ENCODE assay signal across 35 cellular contexts in the genomic region with DNA sequence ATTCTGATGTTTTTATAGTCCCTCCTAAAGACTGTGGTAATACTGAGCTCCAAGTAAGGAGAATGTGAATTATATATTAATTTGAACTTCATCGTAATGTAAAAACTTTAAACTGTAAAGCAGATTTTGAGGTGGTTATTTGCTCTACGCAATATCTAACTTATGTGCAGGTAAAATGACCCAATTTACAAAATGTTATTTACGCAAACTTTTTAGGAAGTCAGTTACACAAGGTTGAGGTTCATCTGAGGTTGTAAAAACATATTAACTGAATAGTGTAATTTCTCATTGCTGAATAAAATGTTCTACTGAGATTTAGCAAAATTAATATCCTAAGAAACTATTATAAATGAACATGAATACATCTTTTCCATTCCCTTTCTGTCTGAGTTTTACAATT.
"Had no signal": no experiment of that assay in that cellular context is flagged by ENCODE, and none has a peak within 500 bp of the region (broad histone marks: within the 10 kb centered on the region; RNA-seq: fewer than 3 reads in every experiment).

No MANE protein-coding gene starts in this region.

- H3K27ac ChIP-seq: adrenal gland, body of pancreas, brain microvascular endothelial cell, breast epithelium, VCaP had no signal

- H3K4me3 Mint-ChIP-seq: activated B cell treated with CpG ODN at 0.5 μM for 24 hours; activated CD4-positive, alpha-beta memory T cell treated with anti-CD3 and anti-CD28 coated beads for 36 hours; activated CD4-positive, alpha-beta T cell treated with anti-CD3 and anti-CD28 coated beads, Interleukin-2, amount 10 ng/mL, durations not matched to agents 24 days and 14 days; activated CD8-positive, alpha-beta T cell treated with anti-CD3 and anti-CD28 coated beads for 36 hours; activated naive CD4-positive, alpha-beta T cell treated with anti-CD3 and anti-CD28 coated beads for 36 hours; activated naive CD8-positive, alpha-beta T cell treated with anti-CD3 and anti-CD28 coated beads for 36 hours; activated T-cell treated with anti-CD3 and anti-CD28 coated beads, Interleukin-2, amount 50 U/mL, for 4 hours; activated T-cell treated with anti-CD3 and anti-CD28 coated beads, Interleukin-2, amount 50 U/mL, for 72 hours; activated T-helper 1 cell treated with anti-CD3 and anti-CD28 coated beads, Interleukin-12 subunit alpha, Interleukin-12 subunit beta, Interleukin-2, Interleukin-4 antibody, amounts not matched to agents 30 ng/mL and 10 ng/mL and 1 ng/mL, durations not matched to agents 14 hours and 24 hours and 36 hours; T-helper 2 cell treated with Interferon-gamma antibody and Interleukin-4, amounts not matched to agents 5 μg/mL and 100 μg/mL, for 36 hours had no signal

- H3K36me3 ChIP-seq: adrenal gland, brain microvascular endothelial cell, breast epithelium had no signal

- H3K27me3 ChIP-seq: adrenal gland, body of pancreas, brain microvascular endothelial cell, breast epithelium had no signal

- H3K27me3 Mint-ChIP-seq: activated B cell treated with CpG ODN at 0.5 μM for 24 hours; activated CD4-positive, alpha-beta memory T cell treated with anti-CD3 and anti-CD28 coated beads for 36 hours; activated CD4-positive, alpha-beta T cell treated with anti-CD3 and anti-CD28 coated beads, Interleukin-2, amount 10 ng/mL, durations not matched to agents 24 days and 14 days; activated CD8-positive, alpha-beta T cell treated with anti-CD3 and anti-CD28 coated beads for 36 hours; activated naive CD8-positive, alpha-beta T cell treated with anti-CD3 and anti-CD28 coated beads for 36 hours; activated T-helper 17 cell treated with anti-CD3 and anti-CD28 coated beads, Interleukin-2, amount 50 U/mL, for 72 hours had no signal

- H3K36me3 Mint-ChIP-seq: activated CD4-positive, alpha-beta memory T cell treated with anti-CD3 and anti-CD28 coated beads for 36 hours; activated naive CD4-positive, alpha-beta T cell treated with anti-CD3 and anti-CD28 coated beads, Interleukin-2, amount 50 U/mL, for 72 hours had no signal

- H3K4me3 ChIP-seq: adrenal gland, body of pancreas, breast epithelium had no signal

- H3K9me3 ChIP-seq: adrenal gland, body of pancreas, breast epithelium had no signal

- ATAC-seq: activated CD8-positive, alpha-beta T cell treated with anti-CD3 and anti-CD28 coated beads for 36 hours; activated naive CD4-positive, alpha-beta T cell treated with anti-CD3 and anti-CD28 coated beads, Interleukin-2, amount 50 U/mL, for 72 hours; activated T-cell treated with anti-CD3 and anti-CD28 coated beads, Interleukin-2, amount 50 U/mL, for 4 hours; activated T-cell treated with anti-CD3 and anti-CD28 coated beads, Interleukin-2, amount 50 U/mL, for 72 hours; activated T-helper 17 cell treated with anti-CD3 and anti-CD28 coated beads, Interleukin-2, amount 50 U/mL, for 72 hours; body of pancreas had no signal

- H3K4me1 ChIP-seq: body of pancreas, breast epithelium had no signal

- DNase-seq: activated B cell treated with CpG ODN at 0.5 μM for 24 hours; activated CD4-positive, alpha-beta memory T cell treated with anti-CD3 and anti-CD28 coated beads for 36 hours; activated CD4-positive, alpha-beta T cell treated with anti-CD3 and anti-CD28 coated beads for 4 hours; activated CD4-positive, alpha-beta T cell treated with anti-CD3 and anti-CD28 coated beads, Interleukin-2, amount 10 ng/mL, durations not matched to agents 24 days and 14 days; activated CD4-positive, alpha-beta T cell treated with anti-CD3 and anti-CD28 coated beads, Interleukin-2, amount 50 U/mL, for 1 hour; activated CD4-positive, alpha-beta T cell treated with anti-CD3 and anti-CD28 coated beads, Interleukin-2, amount 50 U/mL, for 4 hours; activated CD4-positive, CD25-positive, alpha-beta regulatory T cell treated with anti-CD3 and anti-CD28 coated beads, Interleukin-2, amount 50 U/mL, for 72 hours; activated CD8-positive, alpha-beta memory T cell treated with anti-CD3 and anti-CD28 coated beads, Interleukin-2, amount 50 U/mL, for 4 hours; activated CD8-positive, alpha-beta T cell treated with anti-CD3 and anti-CD28 coated beads for 36 hours; activated effector memory CD4-positive, alpha-beta T cell treated with anti-CD3 and anti-CD28 coated beads, Interleukin-2, amount 50 U/mL, for 16 hours; activated gamma-delta T cell treated with Interleukin-2 at 50 U/mL for 16 hours; activated naive CD4-positive, alpha-beta T cell; activated naive CD4-positive, alpha-beta T cell treated with anti-CD3 and anti-CD28 coated beads for 36 hours; activated naive CD4-positive, alpha-beta T cell treated with anti-CD3 and anti-CD28 coated beads, Interleukin-2, amount 50 U/mL, for 16 hours; activated naive CD8-positive, alpha-beta T cell treated with anti-CD3 and anti-CD28 coated beads for 36 hours; activated T-cell treated with anti-CD3 and anti-CD28 coated beads for 4 hours; activated T-cell treated with anti-CD3 and anti-CD28 coated beads, Interleukin-2, amount 50 U/mL, for 1 hour; activated T-cell treated with anti-CD3 and anti-CD28 coated beads, Interleukin-2, amount 50 U/mL, for 4 hours; activated T-cell treated with anti-CD3 and anti-CD28 coated beads, Interleukin-2, amount 50 U/mL, for 72 hours; adrenal gland; amniotic stem cell; aorta; body of pancreas; brain microvascular endothelial cell; central memory CD4-positive, alpha-beta T cell; T-helper 2 cell; T-helper 9 cell had no signal

- H3K27ac Mint-ChIP-seq: activated B cell treated with CpG ODN at 0.5 μM for 24 hours; activated CD4-positive, alpha-beta memory T cell treated with anti-CD3 and anti-CD28 coated beads for 36 hours; activated CD4-positive, alpha-beta T cell treated with anti-CD3 and anti-CD28 coated beads, Interleukin-2, amount 10 ng/mL, durations not matched to agents 24 days and 14 days; activated CD8-positive, alpha-beta T cell treated with anti-CD3 and anti-CD28 coated beads for 36 hours; activated naive CD4-positive, alpha-beta T cell treated with anti-CD3 and anti-CD28 coated beads for 36 hours; activated naive CD4-positive, alpha-beta T cell treated with anti-CD3 and anti-CD28 coated beads, Interleukin-2, amount 50 U/mL, for 72 hours; activated naive CD8-positive, alpha-beta T cell treated with anti-CD3 and anti-CD28 coated beads for 36 hours; activated T-cell treated with anti-CD3 and anti-CD28 coated beads, Interleukin-2, amount 50 U/mL, for 72 hours; activated T-helper 1 cell treated with anti-CD3 and anti-CD28 coated beads, Interleukin-12 subunit alpha, Interleukin-12 subunit beta, Interleukin-2, Interleukin-4 antibody, amounts not matched to agents 30 ng/mL and 10 ng/mL and 1 ng/mL, durations not matched to agents 14 hours and 24 hours and 36 hours; activated T-helper 17 cell treated with anti-CD3 and anti-CD28 coated beads, Interleukin-2, amount 50 U/mL, for 72 hours; T-helper 2 cell treated with Interferon-gamma antibody and Interleukin-4, amounts not matched to agents 5 μg/mL and 100 μg/mL, for 36 hours had no signal

- FAIRE-seq: astrocyte, TTC549 had no signal
